In genomic region chr2:237733677-237734300, GRCh38 we compare ENCODE assay signal across 1 cellular context.
TF ChIP-seq lines count a peak whose summit lies in the region.

No MANE protein-coding gene starts in this region.

TF ChIP-seq in HepG2, 621 proteins besides CTCF, POLR2A, EP300 and RAD21 (continued from another document and continues in another):
- peak; percentile 94 for TF ChIP-seq ZNF710 (CRISPR knock-in tag; IDR thresholded peaks at IDR 0.05; ENCODE audit: borderline replicate concordance)
- no peak for TF ChIP-seq MAZ (IDR thresholded peaks at IDR 0.05; ENCODE audit: borderline replicate concordance, low read depth, low read length)
- no peak for TF ChIP-seq MAZ (CRISPR knock-in tag; IDR thresholded peaks at IDR 0.05; ENCODE audit: low read depth)
- TF ChIP-seq, protein P1, sequence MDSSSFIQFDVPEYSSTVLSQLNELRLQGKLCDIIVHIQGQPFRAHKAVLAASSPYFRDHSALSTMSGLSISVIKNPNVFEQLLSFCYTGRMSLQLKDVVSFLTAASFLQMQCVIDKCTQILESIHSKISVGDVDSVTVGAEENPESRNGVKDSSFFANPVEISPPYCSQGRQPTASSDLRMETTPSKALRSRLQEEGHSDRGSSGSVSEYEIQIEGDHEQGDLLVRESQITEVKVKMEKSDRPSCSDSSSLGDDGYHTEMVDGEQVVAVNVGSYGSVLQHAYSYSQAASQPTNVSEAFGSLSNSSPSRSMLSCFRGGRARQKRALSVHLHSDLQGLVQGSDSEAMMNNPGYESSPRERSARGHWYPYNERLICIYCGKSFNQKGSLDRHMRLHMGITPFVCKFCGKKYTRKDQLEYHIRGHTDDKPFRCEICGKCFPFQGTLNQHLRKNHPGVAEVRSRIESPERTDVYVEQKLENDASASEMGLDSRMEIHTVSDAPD (CRISPR knock-in tag; IDR thresholded peaks at IDR 0.05), result peak; percentile 100
- no peak for TF ChIP-seq ZNF446 (CRISPR knock-in tag; IDR thresholded peaks at IDR 0.05)
- TF ChIP-seq ZNF3 (CRISPR knock-in tag; IDR thresholded peaks at IDR 0.05), result no peak
- TF ChIP-seq ZNF512B (CRISPR knock-in tag; IDR thresholded peaks at IDR 0.05; ENCODE audit: borderline replicate concordance), result no peak
- TF ChIP-seq ZNF788 (CRISPR knock-in tag; IDR thresholded peaks at IDR 0.05; ENCODE audit: borderline replicate concordance), result peak; percentile 82; the same call in 1 of the 2 replicates
- TF ChIP-seq GABPA (IDR thresholded peaks at IDR 0.05; ENCODE audit: low read depth, low read length), result no peak
- peak; percentile 54; the same call in 1 of the 2 replicates for TF ChIP-seq GABPA (CRISPR knock-in tag; IDR thresholded peaks at IDR 0.05; ENCODE audit: low read depth)
- TF ChIP-seq NKX3-1 (CRISPR knock-in tag; IDR thresholded peaks at IDR 0.05), result 0 out of 2 replicates have a peak, but pooled peaks have one; percentile 43
- no peak for TF ChIP-seq ZNF484 (CRISPR knock-in tag; IDR thresholded peaks at IDR 0.05; ENCODE audit: borderline replicate concordance, low read depth)
- no peak; the same call in 1 of the 2 replicates for TF ChIP-seq REPIN1 (CRISPR knock-in tag; IDR thresholded peaks at IDR 0.05; ENCODE audit: borderline replicate concordance, low read depth)
- TF ChIP-seq, protein P2, sequence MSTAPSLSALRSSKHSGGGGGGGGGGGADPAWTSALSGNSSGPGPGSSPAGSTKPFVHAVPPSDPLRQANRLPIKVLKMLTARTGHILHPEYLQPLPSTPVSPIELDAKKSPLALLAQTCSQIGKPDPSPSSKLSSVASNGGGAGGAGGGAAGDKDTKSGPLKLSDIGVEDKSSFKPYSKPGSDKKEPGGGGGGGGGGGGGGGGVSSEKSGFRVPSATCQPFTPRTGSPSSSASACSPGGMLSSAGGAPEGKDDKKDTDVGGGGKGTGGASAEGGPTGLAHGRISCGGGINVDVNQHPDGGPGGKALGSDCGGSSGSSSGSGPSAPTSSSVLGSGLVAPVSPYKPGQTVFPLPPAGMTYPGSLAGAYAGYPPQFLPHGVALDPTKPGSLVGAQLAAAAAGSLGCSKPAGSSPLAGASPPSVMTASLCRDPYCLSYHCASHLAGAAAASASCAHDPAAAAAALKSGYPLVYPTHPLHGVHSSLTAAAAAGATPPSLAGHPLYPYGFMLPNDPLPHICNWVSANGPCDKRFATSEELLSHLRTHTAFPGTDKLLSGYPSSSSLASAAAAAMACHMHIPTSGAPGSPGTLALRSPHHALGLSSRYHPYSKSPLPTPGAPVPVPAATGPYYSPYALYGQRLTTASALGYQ (CRISPR knock-in tag; IDR thresholded peaks at IDR 0.05), result no peak
- TF ChIP-seq ASH2L (IDR thresholded peaks at IDR 0.05; ENCODE audit: insufficient read length, low read depth, low read length), result peak; percentile 72
- no peak for TF ChIP-seq AFF4 (CRISPR knock-in tag; IDR thresholded peaks at IDR 0.05)
- no peak for TF ChIP-seq CEBPB (IDR thresholded peaks at IDR 0.05; ENCODE audit: borderline replicate concordance, low read depth, low read length)
- TF ChIP-seq, protein P3, sequence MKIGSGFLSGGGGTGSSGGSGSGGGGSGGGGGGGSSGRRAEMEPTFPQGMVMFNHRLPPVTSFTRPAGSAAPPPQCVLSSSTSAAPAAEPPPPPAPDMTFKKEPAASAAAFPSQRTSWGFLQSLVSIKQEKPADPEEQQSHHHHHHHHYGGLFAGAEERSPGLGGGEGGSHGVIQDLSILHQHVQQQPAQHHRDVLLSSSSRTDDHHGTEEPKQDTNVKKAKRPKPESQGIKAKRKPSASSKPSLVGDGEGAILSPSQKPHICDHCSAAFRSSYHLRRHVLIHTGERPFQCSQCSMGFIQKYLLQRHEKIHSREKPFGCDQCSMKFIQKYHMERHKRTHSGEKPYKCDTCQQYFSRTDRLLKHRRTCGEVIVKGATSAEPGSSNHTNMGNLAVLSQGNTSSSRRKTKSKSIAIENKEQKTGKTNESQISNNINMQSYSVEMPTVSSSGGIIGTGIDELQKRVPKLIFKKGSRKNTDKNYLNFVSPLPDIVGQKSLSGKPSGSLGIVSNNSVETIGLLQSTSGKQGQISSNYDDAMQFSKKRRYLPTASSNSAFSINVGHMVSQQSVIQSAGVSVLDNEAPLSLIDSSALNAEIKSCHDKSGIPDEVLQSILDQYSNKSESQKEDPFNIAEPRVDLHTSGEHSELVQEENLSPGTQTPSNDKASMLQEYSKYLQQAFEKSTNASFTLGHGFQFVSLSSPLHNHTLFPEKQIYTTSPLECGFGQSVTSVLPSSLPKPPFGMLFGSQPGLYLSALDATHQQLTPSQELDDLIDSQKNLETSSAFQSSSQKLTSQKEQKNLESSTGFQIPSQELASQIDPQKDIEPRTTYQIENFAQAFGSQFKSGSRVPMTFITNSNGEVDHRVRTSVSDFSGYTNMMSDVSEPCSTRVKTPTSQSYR (CRISPR knock-in tag; IDR thresholded peaks at IDR 0.05; ENCODE audit: borderline replicate concordance), result no peak; the same call in 1 of the 2 replicates
- TF ChIP-seq TARDBP (CRISPR knock-in tag; IDR thresholded peaks at IDR 0.05), result peak; percentile 23; the same call in 1 of the 2 replicates
- peak; percentile 62 for TF ChIP-seq TFE3 (CRISPR knock-in tag; IDR thresholded peaks at IDR 0.05)
- no peak for TF ChIP-seq ZFP62 (CRISPR knock-in tag; IDR thresholded peaks at IDR 0.05)
- TF ChIP-seq ZNF34 (CRISPR knock-in tag; IDR thresholded peaks at IDR 0.05; ENCODE audit: borderline replicate concordance), result 0 out of 2 replicates have a peak, but pooled peaks have one; percentile 59
- no peak for TF ChIP-seq ZNF10 (CRISPR knock-in tag; IDR thresholded peaks at IDR 0.05; ENCODE audit: borderline replicate concordance, low read depth)
- no peak for TF ChIP-seq DDIT3 (CRISPR knock-in tag; IDR thresholded peaks at IDR 0.05)
- no peak for TF ChIP-seq SIN3B (IDR thresholded peaks at IDR 0.05; ENCODE audit: low read length)
- no peak for TF ChIP-seq TP53 (CRISPR knock-in tag; conservative IDR thresholded peaks at IDR 0.05)
- TF ChIP-seq MXD1 (CRISPR knock-in tag; IDR thresholded peaks at IDR 0.05), result no peak
- no peak for TF ChIP-seq ATF7 (IDR thresholded peaks at IDR 0.05)
- no peak for TF ChIP-seq ATF7 (CRISPR knock-in tag; IDR thresholded peaks at IDR 0.05)
- TF ChIP-seq HOXD1 (CRISPR knock-in tag; IDR thresholded peaks at IDR 0.05), result no peak
- TF ChIP-seq ZNF737 (CRISPR knock-in tag; IDR thresholded peaks at IDR 0.05; ENCODE audit: borderline replicate concordance), result no peak
- TF ChIP-seq ZNF451 (CRISPR knock-in tag; IDR thresholded peaks at IDR 0.05), result 0 out of 2 replicates have a peak, but pooled peaks have one; percentile 39
- peak; percentile 65 for TF ChIP-seq SP5 (CRISPR knock-in tag; IDR thresholded peaks at IDR 0.05; ENCODE audit: borderline replicate concordance, low read depth)
- TF ChIP-seq ZNF343 (CRISPR knock-in tag; IDR thresholded peaks at IDR 0.05), result no peak
- TF ChIP-seq ZNF800 (CRISPR knock-in tag; IDR thresholded peaks at IDR 0.05), result peak; percentile 69; the same call in 1 of the 2 replicates
- TF ChIP-seq ZNF280B (CRISPR knock-in tag; IDR thresholded peaks at IDR 0.05; ENCODE audit: borderline replicate concordance), result no peak
- no peak for TF ChIP-seq EEA1 (CRISPR knock-in tag; IDR thresholded peaks at IDR 0.05; ENCODE audit: borderline replicate concordance)
